Comparison of ENCODE assay signal across 15 cellular contexts in the genomic region with DNA sequence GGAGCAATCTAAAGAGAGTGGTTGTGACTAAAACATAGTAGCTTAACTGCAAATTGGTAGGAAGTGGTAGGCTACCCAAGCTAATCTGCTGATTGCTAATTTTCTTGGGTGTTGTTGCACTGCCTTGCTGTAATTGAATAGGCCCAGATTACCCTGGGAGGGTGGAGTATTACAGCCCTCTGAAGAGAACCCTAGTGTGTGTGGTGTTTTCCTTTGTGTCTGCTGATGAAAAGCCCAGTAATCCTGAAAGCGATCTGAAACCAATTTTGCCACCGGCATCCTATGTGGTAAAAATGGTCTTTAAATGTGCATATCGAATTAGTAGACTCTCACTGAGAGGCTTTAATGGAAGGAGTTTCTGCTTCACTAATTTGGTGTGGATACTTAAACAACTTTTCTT.
DNase-seq lines count a peak whose midpoint lies in the region; ATAC-seq and TF ChIP-seq lines count a peak whose summit lies in the region.
"Had no signal": no experiment of that assay in that cellular context is flagged by ENCODE, and none has a peak within 500 bp of the region (broad histone marks: within the 10 kb centered on the region; RNA-seq: fewer than 3 reads in every experiment).

No MANE protein-coding gene starts in this region.

- no peak overlapping the region for H3T11ph ChIP-seq in H9 (ENCODE audit: low read length)

- H3K79me1 ChIP-seq in H9 (ENCODE audit: insufficient read depth, low read depth, low read length, poor library complexity, severe bottlenecking) (no peaks in the 10 kb centered on the region), mesenchymal stem cell (replicated peaks; ENCODE audit: low read length, poor library complexity, severe bottlenecking) (no peaks in the 10 kb centered on the region)

- no peak overlapping the region for H2BK5ac ChIP-seq in H9 (ENCODE audit: insufficient read length, low read length)
- no peak overlapping the region for H2BK5ac ChIP-seq in mesenchymal stem cell (ENCODE audit: low read depth, low read length, poor library complexity, severe bottlenecking)

- no peak overlapping the region for H2BK20ac ChIP-seq in H9 (ENCODE audit: low read depth, low read length, poor library complexity, severe bottlenecking)

- no peak overlapping the region for H3K4me2 ChIP-seq in H9 (ENCODE audit: insufficient read depth, insufficient read length, low read length)
- no peak overlapping the region for H3K4me2 ChIP-seq in mesenchymal stem cell (ENCODE audit: low read length, poor library complexity, severe bottlenecking)
- H3K4me2 ChIP-seq in parathyroid adenoma (ENCODE audit: low read length): no peak overlapping the region
- H3K4me2 ChIP-seq: BLaER1 treated with 17β-estradiol and CSF1 and Interleukin-3, amounts not matched to agents 10 nM and 100 nM had no signal

- H3K27me3 Mint-ChIP-seq in H9 (ENCODE audit: low read depth) (no peaks in the 10 kb centered on the region; the same call in 1 of the 2 replicates), brain (no peaks in the 10 kb centered on the region)
- H3K27me3 Mint-ChIP-seq: B cell had no signal

- no peak overlapping the region for H2BK12ac ChIP-seq in H9 (ENCODE audit: insufficient read length, low read depth, low read length)
- no peak overlapping the region for H2BK12ac ChIP-seq in mesenchymal stem cell (ENCODE audit: low read length in 2 of 2)

- no peak overlapping the region for H3K56ac ChIP-seq in H9 (ENCODE audit: insufficient read length, low read depth, low read length)

- H3K4me3 ChIP-seq in mesenchymal stem cell (ENCODE audit: insufficient read depth in 1 of 2, low read depth in 1 of 2, low read length in 2 of 2) (no peak overlapping the region), parathyroid adenoma (ENCODE audit: low read depth, low read length) (no peak overlapping the region)
- H3K4me3 ChIP-seq: BLaER1 treated with 17β-estradiol and CSF1 and Interleukin-3, amounts not matched to agents 10 nM and 100 nM; HAP-1 had no signal

- H3K9me3 ChIP-seq in H9 (ENCODE audit: control insufficient read depth, low read depth, low read length) (no peaks in the 10 kb centered on the region), mesenchymal stem cell (ENCODE audit: control insufficient read depth, low read length) (no peaks in the 10 kb centered on the region), parathyroid adenoma (ENCODE audit: control insufficient read depth, low read length) (no peaks in the 10 kb centered on the region)
- H3K9me3 ChIP-seq: BLaER1 treated with 17β-estradiol and CSF1 and Interleukin-3, amounts not matched to agents 10 nM and 100 nM; HAP-1 had no signal

- H4K8ac ChIP-seq in H9 (replicated peaks; ENCODE audit: insufficient read length, low read depth, low read length) (no peak overlapping the region), mesenchymal stem cell (ENCODE audit: low read length) (no peak overlapping the region)

- DNase-seq in H9: no peak
- DNase-seq in mesenchymal stem cell: no peak
- no peak for DNase-seq in substantia nigra (lab: John Stamatoyannopoulos, UW)
- no peak for DNase-seq in NCI-H187 treated with DMSO at 0.1 percent for 48 hours (lab: John Stamatoyannopoulos, UW)
- DNase-seq: Calu3; CD8-positive, alpha-beta T cell; DMS79 treated with DMSO at 0.1 percent for 48 hours; GF-D8; KG1 had no signal

- H3K36me3 ChIP-seq in mesenchymal stem cell (ENCODE audit: control insufficient read depth in 1 of 2, insufficient read depth in 2 of 2, low read depth in 1 of 2, low read length in 2 of 2): no peaks in the 10 kb centered on the region
- no peaks in the 10 kb centered on the region for H3K36me3 ChIP-seq in parathyroid adenoma (ENCODE audit: control insufficient read depth, insufficient read depth, low read length)
- H3K36me3 ChIP-seq: BLaER1 treated with 17β-estradiol and CSF1 and Interleukin-3, amounts not matched to agents 10 nM and 100 nM; HAP-1 had no signal

- ATAC-seq in GM21526 (IDR thresholded peaks at IDR 0.05; ENCODE audit: low FRiP score, unreplicated experiment): no peak
- ATAC-seq: CD8-positive, alpha-beta T cell had no signal

- H3K4me1 Mint-ChIP-seq in H9 (peaks cover 14 to 19% of the 10 kb centered on the region in 2 experiments), brain (peaks cover 33% of the 10 kb centered on the region)
- H3K4me1 Mint-ChIP-seq: B cell had no signal

- no peaks in the 10 kb centered on the region for H4K20me1 ChIP-seq in H9 (ENCODE audit: control insufficient read depth, insufficient read depth, insufficient read length)
- H4K20me1 ChIP-seq: BLaER1 treated with 17β-estradiol and CSF1 and Interleukin-3, amounts not matched to agents 10 nM and 100 nM had no signal

- H2BK15ac ChIP-seq in H9 (ENCODE audit: low read depth, low read length) (no peak overlapping the region), mesenchymal stem cell (ENCODE audit: low read depth, poor library complexity, severe bottlenecking) (no peak overlapping the region)

- H2BK120ac ChIP-seq in H9 (ENCODE audit: low read depth, low read length, poor library complexity, severe bottlenecking): no peak overlapping the region
- no peak overlapping the region for H2BK120ac ChIP-seq in mesenchymal stem cell (ENCODE audit: low read depth, low read length)

- H3K23me2 ChIP-seq in H9 (ENCODE audit: insufficient read length, low read depth, low read length, poor library complexity, severe bottlenecking): no peaks in the 10 kb centered on the region

- H3K27me3 ChIP-seq in H9 (ENCODE audit: insufficient read depth, low read length) (no peaks in the 10 kb centered on the region), mesenchymal stem cell (ENCODE audit: control insufficient read depth in 1 of 2, insufficient read depth in 1 of 2, low read length in 2 of 2) (no peaks in the 10 kb centered on the region), parathyroid adenoma (ENCODE audit: control insufficient read depth, insufficient read depth, low read length) (no peaks in the 10 kb centered on the region)
- H3K27me3 ChIP-seq: BLaER1 treated with 17β-estradiol and CSF1 and Interleukin-3, amounts not matched to agents 10 nM and 100 nM had no signal

- no peaks in the 10 kb centered on the region for H3K79me2 ChIP-seq in H9 (ENCODE audit: insufficient read depth, low read length)
- H3K79me2 ChIP-seq in parathyroid adenoma: no peaks in the 10 kb centered on the region

- H4K5ac ChIP-seq in H9 (ENCODE audit: insufficient read length, low read depth, low read length): no peak overlapping the region

- H3K23ac ChIP-seq in H9 (ENCODE audit: insufficient read length, low read depth, low read length) (no peak overlapping the region), mesenchymal stem cell (ENCODE audit: low read length in 2 of 2) (no peak overlapping the region)

- H3K4me3 Mint-ChIP-seq in H9: no peak overlapping the region
- H3K4me3 Mint-ChIP-seq in brain: peak overlapping the region in 2 of 5 experiments; percentile 51 to 66
- H3K4me3 Mint-ChIP-seq: B cell; CD8-positive, alpha-beta T cell had no signal

- H2AFZ ChIP-seq in H9 (ENCODE audit: low read length) (no peak overlapping the region), mesenchymal stem cell (ENCODE audit: low read depth, low read length) (no peak overlapping the region), parathyroid adenoma (peak overlapping the region; percentile 66)

- no peak for TF ChIP-seq CTCF in H9 (conservative IDR thresholded peaks at IDR 0.05)
- no peak for TF ChIP-seq CTCF in brain (conservative IDR thresholded peaks at IDR 0.05)
- TF ChIP-seq CTCF in parathyroid adenoma (IDR thresholded peaks at IDR 0.05): no peak

- no peak overlapping the region for H3K27ac ChIP-seq in H9 (ENCODE audit: insufficient read length, low read depth, low read length)
- peak overlapping the region; percentile 53 for H3K27ac ChIP-seq in mesenchymal stem cell (ENCODE audit: low read length, poor library complexity, severe bottlenecking)
- peak overlapping the region; percentile 43 for H3K27ac ChIP-seq in parathyroid adenoma
- H3K27ac ChIP-seq in substantia nigra (ENCODE audit: low read depth, low read length, poor library complexity, severe bottlenecking): no peak overlapping the region
- H3K27ac ChIP-seq: BLaER1 treated with 17β-estradiol and CSF1 and Interleukin-3, amounts not matched to agents 10 nM and 100 nM had no signal

- H3K27ac Mint-ChIP-seq in H9 (peak overlapping the region in 2 of 3 experiments; percentile 6 to 14; a peak in 3 of 7 replicates), brain (peak overlapping the region in 3 of 5 experiments; percentile 6 to 24 (median 11))
- H3K27ac Mint-ChIP-seq: B cell; CD8-positive, alpha-beta T cell had no signal

- H4K91ac ChIP-seq in H9 (ENCODE audit: insufficient read length, low read depth, low read length) (no peak overlapping the region), mesenchymal stem cell (ENCODE audit: low read length) (no peak overlapping the region)

- H3K4ac ChIP-seq in H9 (ENCODE audit: low read depth, low read length): no peak overlapping the region
- no peak overlapping the region for H3K4ac ChIP-seq in mesenchymal stem cell (ENCODE audit: low read depth in 1 of 2, low read length in 2 of 2)

- no peak overlapping the region for H2AK5ac ChIP-seq in H9 (ENCODE audit: insufficient read length, low read length)
- no peak overlapping the region for H2AK5ac ChIP-seq in mesenchymal stem cell (ENCODE audit: low read length, severe bottlenecking)

- H3K4me1 ChIP-seq in H9 (ENCODE audit: insufficient read depth, low read length): no peaks in the 10 kb centered on the region
- peaks cover 4% of the 10 kb centered on the region for H3K4me1 ChIP-seq in mesenchymal stem cell (ENCODE audit: control insufficient read depth, insufficient read depth, low read depth, low read length)
- H3K4me1 ChIP-seq in parathyroid adenoma: peaks cover 33% of the 10 kb centered on the region
- H3K4me1 ChIP-seq: BLaER1 treated with 17β-estradiol and CSF1 and Interleukin-3, amounts not matched to agents 10 nM and 100 nM; HAP-1 had no signal

- no peak overlapping the region for H3K14ac ChIP-seq in H9 (ENCODE audit: insufficient read depth, low read length)
- H3K14ac ChIP-seq in mesenchymal stem cell (ENCODE audit: low read length in 2 of 2): no peak overlapping the region

- H3K9ac ChIP-seq in H9 (ENCODE audit: extremely low read depth, insufficient read length, low read length): no peak overlapping the region
- no peak overlapping the region for H3K9ac ChIP-seq in mesenchymal stem cell (ENCODE audit: low read length)
- no peak overlapping the region for H3K9ac ChIP-seq in parathyroid adenoma
- H3K9ac ChIP-seq: BLaER1 treated with 17β-estradiol and CSF1 and Interleukin-3, amounts not matched to agents 10 nM and 100 nM had no signal

- no peaks in the 10 kb centered on the region; a peak in 2 of 5 replicates for H3K9me3 Mint-ChIP-seq in H9
- peaks cover 0 to 11% (median 10%) of the 10 kb centered on the region in 5 experiments for H3K9me3 Mint-ChIP-seq in brain
- H3K9me3 Mint-ChIP-seq: CD8-positive, alpha-beta T cell had no signal

- H3K18ac ChIP-seq in H9 (ENCODE audit: insufficient read length, low read depth, low read length) (no peak overlapping the region), mesenchymal stem cell (ENCODE audit: low read depth in 1 of 2, low read length in 2 of 2) (no peak overlapping the region)

- H3K36me3 Mint-ChIP-seq in H9 (ENCODE audit: insufficient read depth in 1 of 3, low read depth in 3 of 3): no peaks in the 10 kb centered on the region
- H3K36me3 Mint-ChIP-seq in brain: peaks cover 5% of the 10 kb centered on the region
- H3K36me3 Mint-ChIP-seq: CD8-positive, alpha-beta T cell had no signal

- no CpG with 5 or more reads among the region's 3 CpGs for WGBS in H9 (ENCODE audit: extremely low coverage, insufficient read length, low lambda C conversion rate)
- 94% methylated on average over 3 of the region's 3 CpGs for WGBS in mesenchymal stem cell

Comparison
In these comparisons a context has a peak if more than half of its experiments do, and no peak if none do; other contexts are left out.
1. H3K27ac ChIP-seq: peak in mesenchymal stem cell (single experiment) and parathyroid adenoma (single experiment); none in H9 (single experiment) and substantia nigra (single experiment).